Comparison of ENCODE assay signal across 18 cellular contexts in genomic region chr1:99673285-99673684, GRCh38. TPM values are rescaled to one million over a fixed set of nuclear protein-coding genes. Genes with fewer than 3 reads are reported as not detected.
A peak's percentile ranks its signal among the peaks of the same experiment; 100 is the strongest.
DNase-seq lines count a peak whose midpoint lies in the region; ATAC-seq and TF ChIP-seq lines count a peak whose summit lies in the region.
"Had no signal": no experiment of that assay in that cellular context is flagged by ENCODE, and none has a peak within 500 bp of the region (broad histone marks: within the 10 kb centered on the region; RNA-seq: fewer than 3 reads in every experiment).

No MANE protein-coding gene starts in this region.

- DNase-seq in SK-N-SH (no peak), adipocyte (ENCODE audit: low read depth) (peak; percentile 39), fibroblast of lung (ENCODE audit: low read depth in 2 of 2) (no peak), dedifferentiated amniotic fluid mesenchymal stem cell (ENCODE audit: extremely low spot score) (no peak)
- DNase-seq: Caco-2; CD4-positive, alpha-beta T cell; Kasumi-1; MG63; NCI-H1048; NCI-H1436; NCI-H2029 treated with DMSO at 0.1 percent for 48 hours; NCI-H446 treated with DMSO at 0.1 percent for 48 hours; SHP77 had no signal

- H4K20me1 ChIP-seq in SK-N-SH (ENCODE audit: insufficient read depth): no peaks in the 10 kb centered on the region
- no peaks in the 10 kb centered on the region for H4K20me1 ChIP-seq in fibroblast of lung (ENCODE audit: control insufficient read depth, extremely low read depth, insufficient read depth, low read length)

- H3K4me3 ChIP-seq in SK-N-SH (ENCODE audit: low read depth in 2 of 2, low read length in 1 of 2) (no peak overlapping the region), adipocyte (ENCODE audit: low read length) (no peak overlapping the region), fibroblast of lung (replicated peaks in 1 of 4; ENCODE audit: control extremely low read depth in 1 of 4, insufficient read depth in 1 of 4, low read depth in 3 of 4, low read length in 4 of 4) (no peak overlapping the region), subcutaneous abdominal adipose tissue (ENCODE audit: low read depth in 1 of 5, low read length in 5 of 5) (no peak overlapping the region)
- H3K4me3 ChIP-seq: GM23338, MG63 had no signal

- H3K9me3 ChIP-seq in SK-N-SH: no peaks in the 10 kb centered on the region
- H3K9me3 ChIP-seq in adipocyte (ENCODE audit: control insufficient read depth, low read length): no peaks in the 10 kb centered on the region
- H3K9me3 ChIP-seq in fibroblast of lung (ENCODE audit: control insufficient read depth, insufficient read depth, low read depth, low read length): no peaks in the 10 kb centered on the region
- no peaks in the 10 kb centered on the region for H3K9me3 ChIP-seq in subcutaneous abdominal adipose tissue (ENCODE audit: control insufficient read depth in 5 of 5, low read length in 5 of 5)
- H3K9me3 ChIP-seq: Caco-2, MG63 had no signal

- TF ChIP-seq EP300 in SK-N-SH (IDR thresholded peaks at IDR 0.05; ENCODE audit: borderline replicate concordance in 1 of 2, low read depth in 1 of 2, low read length in 1 of 2): no peak

- WGBS in SK-N-SH (ENCODE audit: low lambda C conversion rate): 68% methylated on average over 5 of the region's 5 CpGs

- no peaks in the 10 kb centered on the region for H3F3A ChIP-seq in SK-N-SH (replicated peaks; ENCODE audit: insufficient read depth)

- H3K27me3 ChIP-seq in SK-N-SH (ENCODE audit: insufficient read depth) (no peaks in the 10 kb centered on the region), adipocyte (replicated peaks; ENCODE audit: control insufficient read depth, insufficient read depth, low read length) (no peaks in the 10 kb centered on the region), fibroblast of lung (ENCODE audit: control insufficient read depth, insufficient read depth, low read length) (no peaks in the 10 kb centered on the region), subcutaneous abdominal adipose tissue (ENCODE audit: control insufficient read depth in 5 of 5, insufficient read depth in 4 of 5, low read length in 5 of 5) (no peaks in the 10 kb centered on the region)
- H3K27me3 ChIP-seq: MG63 had no signal

- no peak for TF ChIP-seq CTCF in SK-N-SH (IDR thresholded peaks at IDR 0.05)
- no peak for TF ChIP-seq CTCF in fibroblast of lung (conservative IDR thresholded peaks at IDR 0.05 in 1 of 2, IDR thresholded peaks at IDR 0.05 in 1 of 2; ENCODE audit: low read depth in 1 of 2, low read length in 2 of 2)

- no peak for TF ChIP-seq RAD21 in SK-N-SH (IDR thresholded peaks at IDR 0.05; ENCODE audit: low read length)

- CTCF ChIA-PET in SK-N-SH (lab: Yijun Ruan, JAX): interaction anchor here (2.1 to 3.0 kb wide), 2 partner anchors 11 to 12 kb away, joined by 5 to 21 read pairs; no protein-coding TSS in a partner anchor

- H3K79me2 ChIP-seq in SK-N-SH (ENCODE audit: insufficient read depth) (no peaks in the 10 kb centered on the region), fibroblast of lung (ENCODE audit: control insufficient read depth, insufficient read depth, low read length) (no peaks in the 10 kb centered on the region)

- no peaks in the 10 kb centered on the region for H3K9me2 ChIP-seq in SK-N-SH

- H2AFZ ChIP-seq in SK-N-SH (ENCODE audit: low read depth) (no peak overlapping the region), fibroblast of lung (ENCODE audit: low read length) (no peak overlapping the region)
- H2AFZ ChIP-seq: GM23338 had no signal

- POLR2A ChIA-PET in SK-N-SH (lab: Yijun Ruan, JAX): no interaction called here

- H3K27ac ChIP-seq in SK-N-SH (ENCODE audit: low read depth in 2 of 2, low read length in 1 of 2): peak overlapping the region in 1 of 2 experiments; percentile 44; a peak in 2 of 4 replicates
- peak overlapping the region; percentile 15 for H3K27ac ChIP-seq in fibroblast of lung (ENCODE audit: insufficient read depth, low read length)
- H3K27ac ChIP-seq in subcutaneous abdominal adipose tissue (ENCODE audit: low read depth, low read length): peak overlapping the region; percentile 93

- H3K9ac ChIP-seq in SK-N-SH: no peak overlapping the region
- H3K9ac ChIP-seq in adipocyte (ENCODE audit: low read length): peak overlapping the region; percentile 72
- no peak overlapping the region for H3K9ac ChIP-seq in fibroblast of lung (ENCODE audit: insufficient read depth, low read length)
- peak overlapping the region in 2 of 5 donors; percentile 16 to 63 for H3K9ac ChIP-seq in subcutaneous abdominal adipose tissue (ENCODE audit: low read length in 5 of 5)

- H3K36me3 ChIP-seq in SK-N-SH (replicated peaks in 1 of 2; ENCODE audit: control insufficient read depth in 1 of 2, insufficient read depth in 2 of 2, low read length in 1 of 2) (peaks cover 0 to 44% of the 10 kb centered on the region in 2 experiments), adipocyte (ENCODE audit: control insufficient read depth, insufficient read depth, low read length, severe bottlenecking) (peaks cover 57% of the 10 kb centered on the region), fibroblast of lung (ENCODE audit: control insufficient read depth, insufficient read depth, low read length) (no peaks in the 10 kb centered on the region), subcutaneous abdominal adipose tissue (ENCODE audit: control insufficient read depth in 5 of 5, insufficient read depth in 5 of 5, low read length in 5 of 5) (peaks cover 46 to 81% (median 65%) of the 10 kb centered on the region in 5 donors)
- H3K36me3 ChIP-seq: MG63 had no signal

- H3K4me2 ChIP-seq in SK-N-SH: no peak overlapping the region
- no peak overlapping the region for H3K4me2 ChIP-seq in fibroblast of lung (ENCODE audit: extremely low read depth, insufficient read depth, low read length)
- H3K4me2 ChIP-seq: GM23338 had no signal

- H3K4me1 ChIP-seq in SK-N-SH (ENCODE audit: control insufficient read depth in 1 of 2, insufficient read depth in 2 of 2, low read depth in 1 of 2, low read length in 1 of 2) (peaks cover 4 to 8% of the 10 kb centered on the region in 2 experiments; a peak in 3 of 4 replicates), adipocyte (ENCODE audit: control insufficient read depth, insufficient read depth, low read length) (peaks cover 71% of the 10 kb centered on the region), fibroblast of lung (ENCODE audit: control insufficient read depth, extremely low read depth, insufficient read depth, low read length) (peaks cover 5% of the 10 kb centered on the region), subcutaneous abdominal adipose tissue (ENCODE audit: control insufficient read depth in 5 of 5, insufficient read depth in 5 of 5, low read length in 5 of 5) (peaks cover 7 to 82% (median 65%) of the 10 kb centered on the region in 5 donors)
- H3K4me1 ChIP-seq: Caco-2 had no signal

- ATAC-seq in SK-N-SH treated with all-trans-retinoic acid at 6 μM for 48 hours: peak; percentile 65
- no peak for ATAC-seq in HG02840 (IDR thresholded peaks at IDR 0.05; ENCODE audit: low FRiP score, unreplicated experiment)
- ATAC-seq: GM23338 had no signal

TF ChIP-seq in SK-N-SH treated with all-trans-retinoic acid at 6 μM for 48 hours, 23 proteins besides CTCF, POLR2A, EP300 and RAD21:
- 0 out of 2 replicates have a peak, but pooled peaks have one; percentile 21 for TF ChIP-seq ISL1 (CRISPR knock-in tag; IDR thresholded peaks at IDR 0.05)
- TF ChIP-seq, protein P1, sequence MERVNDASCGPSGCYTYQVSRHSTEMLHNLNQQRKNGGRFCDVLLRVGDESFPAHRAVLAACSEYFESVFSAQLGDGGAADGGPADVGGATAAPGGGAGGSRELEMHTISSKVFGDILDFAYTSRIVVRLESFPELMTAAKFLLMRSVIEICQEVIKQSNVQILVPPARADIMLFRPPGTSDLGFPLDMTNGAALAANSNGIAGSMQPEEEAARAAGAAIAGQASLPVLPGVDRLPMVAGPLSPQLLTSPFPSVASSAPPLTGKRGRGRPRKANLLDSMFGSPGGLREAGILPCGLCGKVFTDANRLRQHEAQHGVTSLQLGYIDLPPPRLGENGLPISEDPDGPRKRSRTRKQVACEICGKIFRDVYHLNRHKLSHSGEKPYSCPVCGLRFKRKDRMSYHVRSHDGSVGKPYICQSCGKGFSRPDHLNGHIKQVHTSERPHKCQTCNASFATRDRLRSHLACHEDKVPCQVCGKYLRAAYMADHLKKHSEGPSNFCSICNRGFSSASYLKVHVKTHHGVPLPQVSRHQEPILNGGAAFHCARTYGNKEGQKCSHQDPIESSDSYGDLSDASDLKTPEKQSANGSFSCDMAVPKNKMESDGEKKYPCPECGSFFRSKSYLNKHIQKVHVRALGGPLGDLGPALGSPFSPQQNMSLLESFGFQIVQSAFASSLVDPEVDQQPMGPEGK (CRISPR knock-in tag; IDR thresholded peaks at IDR 0.05; ENCODE audit: borderline replicate concordance): no peak
TF ChIP-seq in SK-N-SH treated with all-trans-retinoic acid at 6 μM for 48 hours: peak in this region for 1.

TF ChIP-seq in SK-N-SH, 30 proteins besides CTCF, POLR2A, EP300 and RAD21 (continues in another document):
- TF ChIP-seq CHD2 (IDR thresholded peaks at IDR 0.05; ENCODE audit: low read length, partially characterized antibody) (no peak), SIN3A (IDR thresholded peaks at IDR 0.05; ENCODE audit: borderline replicate concordance, low read depth, low read length) (no peak), FOSL2 (IDR thresholded peaks at IDR 0.05; ENCODE audit: borderline replicate concordance, low read depth) (no peak)

RNA-seq across cellular contexts. Expression of gene PALMD, which starts 27.4 kb away (rescaled TPM):
- polyA plus RNA-seq in SK-N-SH (2012; rRNA removed) (1.8 and 2.3 TPM in 2 replicates), fibroblast of lung (0.91 and 31.0 TPM in 2 replicates)
- polyA plus RNA-seq in SK-N-SH (2012; cell fraction: cytosol; rRNA removed): 2.0 and 2.7 TPM in 2 replicates
- 1.7 and 3.9 TPM in 2 replicates for polyA plus RNA-seq in SK-N-SH (2012; cell fraction: nucleus; rRNA removed)
- 0.51 and 1.5 TPM in 2 replicates for total RNA-seq in fibroblast of lung
- polyA plus RNA-seq in fibroblast of lung (2012): 0.96 and 33.9 TPM in 2 replicates
- 6.0 TPM in 1 of 2 replicates, not detected in the other for polyA minus RNA-seq in fibroblast of lung (ENCODE audit: low replicate concordance)
- total RNA-seq: Caco-2; CD4-positive, alpha-beta T cell; GM23338 had no signal
- polyA plus RNA-seq: GM23338, IgD-negative memory B cell had no signal
